In the genomic region with DNA sequence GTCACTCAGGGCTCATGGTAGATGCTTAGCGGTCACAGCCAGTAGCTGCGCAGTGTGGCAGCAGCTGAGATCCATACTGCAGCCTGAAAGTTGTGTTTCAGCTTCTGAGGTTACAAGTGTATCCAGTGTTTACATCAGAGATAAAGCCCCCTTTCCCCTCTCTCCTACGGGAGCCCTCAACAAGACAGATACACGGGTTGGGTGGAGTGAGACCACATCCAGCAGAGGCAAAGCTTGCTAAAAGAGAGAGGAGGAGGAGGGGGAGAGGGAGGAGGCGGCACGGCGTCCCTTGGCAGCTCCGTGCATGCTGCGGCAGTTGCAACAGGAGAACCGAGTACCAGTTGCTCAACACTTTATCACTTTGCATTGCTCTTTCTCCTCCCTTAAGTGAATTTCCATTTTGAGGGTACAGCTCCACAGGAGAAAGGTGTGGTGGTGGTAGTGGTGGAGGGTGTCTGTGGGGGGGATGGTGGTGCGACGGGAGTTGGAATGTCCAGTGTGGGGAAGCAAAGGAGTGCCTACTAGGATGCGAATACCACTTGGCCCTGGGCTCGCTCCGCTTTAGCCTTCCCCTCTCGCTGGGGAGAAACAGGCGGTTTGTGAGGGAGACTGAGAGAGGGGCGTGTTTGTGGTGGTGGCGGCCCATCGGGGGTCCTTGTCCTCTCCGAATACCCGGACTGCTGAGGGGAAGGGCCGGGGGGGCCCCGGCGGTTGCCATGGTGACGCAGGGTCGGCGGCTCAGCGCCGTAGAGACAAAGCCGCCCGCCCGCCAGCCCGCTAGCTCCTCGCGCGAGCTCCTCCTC, we compare ENCODE assay signal across 8 cellular contexts. TPM values are rescaled to one million over a fixed set of nuclear protein-coding genes. Genes with fewer than 3 reads are reported as not detected.
DNase-seq lines count a peak whose midpoint lies in the region; ATAC-seq lines count a peak whose summit lies in the region.

No MANE protein-coding gene starts in this region.

- H3K27me3 ChIP-seq in iPS DF 6.9 (ENCODE audit: control insufficient read depth, insufficient read depth, low read length) (peaks cover 3% of the 10 kb centered on the region; the same call in 1 of the 2 replicates), skeletal muscle tissue (ENCODE audit: control insufficient read depth in 3 of 3, insufficient read depth in 3 of 3, low read length in 3 of 3) (peaks cover 27 to 50% (median 36%) of the 10 kb centered on the region in 3 donors)

- no CpG with 5 or more reads among the region's 37 CpGs for WGBS in iPS DF 6.9 (ENCODE audit: insufficient coverage, insufficient read length)

- peak overlapping the region; percentile 49; the same call in 1 of the 2 replicates for H3K4me3 ChIP-seq in iPS DF 6.9 (ENCODE audit: low read length)
- peak overlapping the region; percentile 62 to 71 (median 64) for H3K4me3 ChIP-seq in skeletal muscle tissue (ENCODE audit: low read length in 3 of 3)

- H3K27ac ChIP-seq in iPS DF 6.9 (ENCODE audit: low read length): no peak overlapping the region
- H3K27ac ChIP-seq in skeletal muscle tissue (ENCODE audit: low read depth, low read length): no peak overlapping the region

- no peaks in the 10 kb centered on the region; the same call in 1 of the 2 replicates for H3K4me1 ChIP-seq in iPS DF 6.9 (ENCODE audit: control insufficient read depth, insufficient read depth, low read length)
- H3K4me1 ChIP-seq in skeletal muscle tissue (ENCODE audit: control insufficient read depth in 3 of 3, insufficient read depth in 3 of 3, low read length in 3 of 3): peaks cover 13 to 14% (median 14%) of the 10 kb centered on the region in 3 donors

- H3K9ac ChIP-seq in skeletal muscle tissue (ENCODE audit: low read depth in 1 of 3, low read length in 3 of 3): peak overlapping the region in 1 of 3 donors; percentile 44

- DNase-seq in CD1c-positive myeloid dendritic cell (ENCODE audit: extremely low spot score): peak; percentile 8
- DNase-seq in HK-2 (ENCODE audit: unreplicated experiment): peak; percentile 24
- DNase-seq in OCI-M1 (lab: John Stamatoyannopoulos, UW): peak; percentile 44
- peak; percentile 90 for DNase-seq in astrocyte of the hippocampus (ENCODE audit: low read depth, low spot score)
- peak; percentile 39 for DNase-seq in iPS DF 6.9 (ENCODE audit: low read depth, low spot score)
- no peak for DNase-seq in mesenteric fat pad (ENCODE audit: low spot score)

- H3K36me3 ChIP-seq in iPS DF 6.9 (ENCODE audit: control insufficient read depth, insufficient read depth, low read length): no peaks in the 10 kb centered on the region
- no peaks in the 10 kb centered on the region for H3K36me3 ChIP-seq in skeletal muscle tissue (ENCODE audit: control insufficient read depth in 3 of 3, insufficient read depth in 3 of 3, low read length in 3 of 3)

- ATAC-seq in HG03565 (IDR thresholded peaks at IDR 0.05; ENCODE audit: unreplicated experiment): no peak

- H3K9me3 ChIP-seq in iPS DF 6.9 (ENCODE audit: control insufficient read depth, insufficient read depth, low read length) (no peaks in the 10 kb centered on the region), skeletal muscle tissue (ENCODE audit: control insufficient read depth in 3 of 3, low read length in 3 of 3) (no peaks in the 10 kb centered on the region)

RNA-seq across cellular contexts. Expression of a gene that starts 0.4 kb away (rescaled TPM):
- total RNA-seq in skeletal muscle tissue (under 0.01 TPM), mesenteric fat pad (1.7 TPM)
